In the genomic region with DNA sequence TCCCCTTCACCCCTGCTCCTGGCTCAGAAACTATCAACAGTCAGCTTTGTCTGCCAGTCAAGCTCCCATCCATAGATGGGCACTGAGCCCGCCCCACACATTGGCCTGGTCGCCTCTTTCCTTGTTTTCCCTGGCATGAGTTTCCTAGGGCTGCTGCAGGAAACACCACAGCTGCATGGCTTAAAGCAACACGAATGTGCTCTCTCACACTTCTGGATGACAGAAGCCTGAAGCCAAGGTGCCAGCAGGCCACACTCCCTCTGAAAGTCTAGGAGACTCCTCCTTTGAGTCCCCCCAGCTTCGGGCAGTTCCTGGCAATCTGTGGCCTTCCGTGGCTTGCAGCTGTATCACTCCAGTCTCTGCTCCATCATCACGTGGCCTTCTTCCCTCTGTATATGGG, we compare ENCODE assay signal across 14 cellular contexts.
DNase-seq lines count a peak whose midpoint lies in the region; ATAC-seq and TF ChIP-seq lines count a peak whose summit lies in the region.
"Had no signal": no experiment of that assay in that cellular context is flagged by ENCODE, and none has a peak within 500 bp of the region (broad histone marks: within the 10 kb centered on the region; RNA-seq: fewer than 3 reads in every experiment).

No MANE protein-coding gene starts in this region.

- peaks cover 21% of the 10 kb centered on the region for H3K27me3 Mint-ChIP-seq in activated naive CD4-positive, alpha-beta T cell treated with anti-CD3 and anti-CD28 coated beads, Interleukin-2, amount 10 ng/mL, durations not matched to agents 7 days and 5 days
- H3K27me3 Mint-ChIP-seq in activated CD8-positive, alpha-beta T cell treated with anti-CD3 and anti-CD28 coated beads, Interleukin-2, amount 10 ng/mL, durations not matched to agents 7 days and 5 days (ENCODE audit: low read depth) = peaks cover 6% of the 10 kb centered on the region

- H3K36me3 ChIP-seq in suprapubic skin = no peaks in the 10 kb centered on the region

- TF ChIP-seq CTCF in dorsolateral prefrontal cortex (IDR thresholded peaks at IDR 0.05 in 54 of 56, conservative IDR thresholded peaks at IDR 0.05 in 2 of 56; ENCODE audit: low read depth in 1 of 56, partially characterized antibody in 56 of 56) (peak in 3 of 56 donors; percentile 15 to 20 (median 19)), suprapubic skin (IDR thresholded peaks at IDR 0.05) (no peak)

- no peaks in the 10 kb centered on the region for H3K4me1 ChIP-seq in suprapubic skin
- H3K4me1 ChIP-seq: A549 had no signal

- WGBS in suprapubic skin = 53% methylated on average over 6 of the region's 6 CpGs

- no peak for TF ChIP-seq EP300 in suprapubic skin (IDR thresholded peaks at IDR 0.05)

- POLR2A ChIA-PET in activated CD8-positive, alpha-beta T cell treated with anti-CD3 and anti-CD28 coated beads, Interleukin-2, amount 10 ng/mL, durations not matched to agents 7 days and 5 days (lab: Charles Lee) = no interaction called here

- ATAC-seq in activated CD8-positive, alpha-beta T cell treated with anti-CD3 and anti-CD28 coated beads, Interleukin-2, amount 10 ng/mL, durations not matched to agents 7 days and 5 days = no peak
- ATAC-seq in GM21737 (IDR thresholded peaks at IDR 0.05; ENCODE audit: unreplicated experiment) = no peak
- ATAC-seq: A549; activated CD4-positive, CD25-positive, alpha-beta regulatory T cell treated with anti-CD3 and anti-CD28 coated beads, Interleukin-2, amount 50 U/mL, for 24 hours had no signal

- no peak overlapping the region for H3K4me3 Mint-ChIP-seq in activated naive CD4-positive, alpha-beta T cell treated with anti-CD3 and anti-CD28 coated beads, Interleukin-2, amount 10 ng/mL, durations not matched to agents 7 days and 5 days
- no peak overlapping the region for H3K4me3 Mint-ChIP-seq in activated CD8-positive, alpha-beta T cell treated with anti-CD3 and anti-CD28 coated beads, Interleukin-2, amount 10 ng/mL, durations not matched to agents 7 days and 5 days

- H3K27ac ChIP-seq in dorsolateral prefrontal cortex (peak overlapping the region in 58 of 59 donors; percentile 1 to 97 (median 80)), suprapubic skin (no peak overlapping the region)
- H3K27ac ChIP-seq: A549, PC-9 had no signal

- no peaks in the 10 kb centered on the region for H3K9me3 Mint-ChIP-seq in activated naive CD4-positive, alpha-beta T cell treated with anti-CD3 and anti-CD28 coated beads, Interleukin-2, amount 10 ng/mL, durations not matched to agents 7 days and 5 days
- no peaks in the 10 kb centered on the region for H3K9me3 Mint-ChIP-seq in activated CD8-positive, alpha-beta T cell treated with anti-CD3 and anti-CD28 coated beads, Interleukin-2, amount 10 ng/mL, durations not matched to agents 7 days and 5 days (ENCODE audit: insufficient read depth)

- no peaks in the 10 kb centered on the region for H3K27me3 ChIP-seq in dorsolateral prefrontal cortex
- H3K27me3 ChIP-seq in suprapubic skin = no peaks in the 10 kb centered on the region

- no peak overlapping the region for H3K27ac Mint-ChIP-seq in activated naive CD4-positive, alpha-beta T cell treated with anti-CD3 and anti-CD28 coated beads, Interleukin-2, amount 10 ng/mL, durations not matched to agents 7 days and 5 days
- H3K27ac Mint-ChIP-seq in activated CD8-positive, alpha-beta T cell treated with anti-CD3 and anti-CD28 coated beads, Interleukin-2, amount 10 ng/mL, durations not matched to agents 7 days and 5 days = no peak overlapping the region

- CTCF ChIA-PET in activated naive CD4-positive, alpha-beta T cell treated with anti-CD3 and anti-CD28 coated beads, Interleukin-2, amount 10 ng/mL, durations not matched to agents 7 days and 5 days (lab: Charles Lee) = interaction anchor here (1.1 to 1.5 kb wide), 4 partner anchors 25 to 226 kb away, joined by 3 read pairs; no protein-coding TSS in a partner anchor
- CTCF ChIA-PET in activated CD8-positive, alpha-beta T cell treated with anti-CD3 and anti-CD28 coated beads, Interleukin-2, amount 10 ng/mL, durations not matched to agents 7 days and 5 days (lab: Charles Lee) = interaction anchor here (1.2 kb wide), 1 partner anchor 42 kb away, joined by 3 read pairs; no protein-coding TSS in a partner anchor

- peaks cover 8% of the 10 kb centered on the region for H3K4me1 Mint-ChIP-seq in activated naive CD4-positive, alpha-beta T cell treated with anti-CD3 and anti-CD28 coated beads, Interleukin-2, amount 10 ng/mL, durations not matched to agents 7 days and 5 days
- peaks cover 6% of the 10 kb centered on the region for H3K4me1 Mint-ChIP-seq in activated CD8-positive, alpha-beta T cell treated with anti-CD3 and anti-CD28 coated beads, Interleukin-2, amount 10 ng/mL, durations not matched to agents 7 days and 5 days (ENCODE audit: low read depth)

- H3K4me3 ChIP-seq in dorsolateral prefrontal cortex (no peak overlapping the region), suprapubic skin (no peak overlapping the region)
- H3K4me3 ChIP-seq: A549, PC-9 had no signal

- H3K9me3 ChIP-seq in suprapubic skin = no peaks in the 10 kb centered on the region

- H3K36me3 Mint-ChIP-seq in activated naive CD4-positive, alpha-beta T cell treated with anti-CD3 and anti-CD28 coated beads, Interleukin-2, amount 10 ng/mL, durations not matched to agents 7 days and 5 days = no peaks in the 10 kb centered on the region
- no peaks in the 10 kb centered on the region for H3K36me3 Mint-ChIP-seq in activated CD8-positive, alpha-beta T cell treated with anti-CD3 and anti-CD28 coated beads, Interleukin-2, amount 10 ng/mL, durations not matched to agents 7 days and 5 days (ENCODE audit: low read depth)

- peak; percentile 11 for DNase-seq in activated naive CD4-positive, alpha-beta T cell treated with anti-CD3 and anti-CD28 coated beads, Interleukin-2, amount 10 ng/mL, durations not matched to agents 7 days and 5 days
- no peak for DNase-seq in activated naive CD4-positive, alpha-beta T cell treated with Interleukin-2 at 50 U/mL for 16 hours
- DNase-seq in dorsolateral prefrontal cortex (peak in 9 of 10 donors; percentile 50 to 76 (median 62)), myocyte (ENCODE audit: low read depth) (peak; percentile 68), suprapubic skin (ENCODE audit: low spot score in 2 of 2) (peak; percentile 46 to 57), SW480 (ENCODE audit: low spot score) (no peak)
- no peak for DNase-seq in activated CD8-positive, alpha-beta T cell treated with anti-CD3 and anti-CD28 coated beads, Interleukin-2, amount 10 ng/mL, durations not matched to agents 7 days and 5 days
- DNase-seq: Karpas-422, NCI-H1436 treated with DMSO at 0.1 percent for 48 hours, NCI-H510A treated with DMSO at 0.1 percent for 48 hours, PC-9 had no signal

- no peak for TF ChIP-seq POLR2A in suprapubic skin (IDR thresholded peaks at IDR 0.05)

- intact Hi-C loops in dorsolateral prefrontal cortex (cut with DNase I) = no loop called here

Comparison
In these comparisons a context has a peak if more than half of its experiments do, and no peak if none do; other contexts are left out.
1. DNase-seq: peak in activated naive CD4-positive, alpha-beta T cell treated with anti-CD3 and anti-CD28 coated beads, Interleukin-2, amount 10 ng/mL, durations not matched to agents 7 days and 5 days (single experiment), dorsolateral prefrontal cortex (9 of 10), myocyte (single experiment) and suprapubic skin (2 of 2); none in activated naive CD4-positive, alpha-beta T cell treated with Interleukin-2 at 50 U/mL for 16 hours (single experiment), activated CD8-positive, alpha-beta T cell treated with anti-CD3 and anti-CD28 coated beads, Interleukin-2, amount 10 ng/mL, durations not matched to agents 7 days and 5 days (single experiment) and SW480 (single experiment).